12 cellular contexts compared by ENCODE assay signal in genomic region chr17:1391577-1391976, GRCh38. TPM values are rescaled to one million over a fixed set of nuclear protein-coding genes. Genes with fewer than 3 reads are reported as not detected.
DNase-seq lines count a peak whose midpoint lies in the region; ATAC-seq and TF ChIP-seq lines count a peak whose summit lies in the region.
"Had no signal": no experiment of that assay in that cellular context is flagged by ENCODE, and none has a peak within 500 bp of the region (broad histone marks: within the 10 kb centered on the region; RNA-seq: fewer than 3 reads in every experiment).

No MANE protein-coding gene starts in this region.

- no peak overlapping the region for H2AFZ ChIP-seq in GM23338
- no peak overlapping the region for H2AFZ ChIP-seq in PC-9
- no peak overlapping the region for H2AFZ ChIP-seq in hepatocyte

- BruUV-seq in PC-9 (replicated peaks; lab: Mats Ljungman, UMichigan), result no TSS peak

- H3K9me2 ChIP-seq in GM23338 (ENCODE audit: insufficient read depth) (no peaks in the 10 kb centered on the region), PC-9 (ENCODE audit: insufficient read depth) (no peaks in the 10 kb centered on the region), hepatocyte (replicated peaks; ENCODE audit: insufficient read depth) (no peaks in the 10 kb centered on the region)

- H3K4me3 ChIP-seq in GM23338 (no peak overlapping the region), PC-9 (no peak overlapping the region), hepatocyte (no peak overlapping the region), skeletal muscle satellite cell (ENCODE audit: low read length) (no peak overlapping the region)
- H3K4me3 ChIP-seq: MG63 had no signal

- no peak overlapping the region for H3K4me3 Mint-ChIP-seq in GM23338

- H3K9ac ChIP-seq in skeletal muscle satellite cell (ENCODE audit: low read depth, low read length), result no peak overlapping the region

- no peaks in the 10 kb centered on the region for H3K9me3 ChIP-seq in PC-9 (ENCODE audit: insufficient read depth, low read depth)
- H3K9me3 ChIP-seq in hepatocyte (ENCODE audit: low read depth), result no peaks in the 10 kb centered on the region
- no peaks in the 10 kb centered on the region for H3K9me3 ChIP-seq in skeletal muscle satellite cell (replicated peaks; ENCODE audit: low read length)
- H3K9me3 ChIP-seq: MG63, stomach had no signal

- no peaks in the 10 kb centered on the region for H3K27me3 ChIP-seq in GM23338 (ENCODE audit: insufficient read depth)
- H3K27me3 ChIP-seq in PC-9 (ENCODE audit: insufficient read depth, low read depth), result no peaks in the 10 kb centered on the region
- H3K27me3 ChIP-seq in hepatocyte, result no peaks in the 10 kb centered on the region
- no peaks in the 10 kb centered on the region for H3K27me3 ChIP-seq in skeletal muscle satellite cell (ENCODE audit: control insufficient read depth, insufficient read depth, low read length)
- H3K27me3 ChIP-seq: MG63, stomach had no signal

- peaks cover 36% of the 10 kb centered on the region; the same call in 2 of the 3 replicates for H3K36me3 Mint-ChIP-seq in GM23338 (ENCODE audit: low read depth)

- peaks cover 46% of the 10 kb centered on the region for H3K4me1 Mint-ChIP-seq in GM23338

- H3K36me3 ChIP-seq in GM23338 (ENCODE audit: insufficient read depth), result peaks cover 3% of the 10 kb centered on the region; the same call in 1 of the 2 replicates
- peaks cover 35% of the 10 kb centered on the region; the same call in 1 of the 2 replicates for H3K36me3 ChIP-seq in PC-9 (ENCODE audit: low read depth)
- H3K36me3 ChIP-seq in hepatocyte (replicated peaks; ENCODE audit: insufficient read depth, low read depth), result no peaks in the 10 kb centered on the region
- H3K36me3 ChIP-seq in skeletal muscle satellite cell (ENCODE audit: insufficient read depth, low read length), result peaks cover 16% of the 10 kb centered on the region

- TF ChIP-seq CTCF in GM23338 (conservative IDR thresholded peaks at IDR 0.05; ENCODE audit: low read depth in 2 of 2) (no peak), PC-9 (conservative IDR thresholded peaks at IDR 0.05) (no peak), hepatocyte (IDR thresholded peaks at IDR 0.05; ENCODE audit: poor library complexity) (no peak)

- no peak for DNase-seq in GM23338 (ENCODE audit: low spot score)
- no peak for DNase-seq in PC-9
- no peak for DNase-seq in hepatocyte (ENCODE audit: low spot score)
- DNase-seq in iPS-NIHi7 (ENCODE audit: extremely low spot score), result no peak
- DNase-seq in NCI-H1436 (lab: John Stamatoyannopoulos, UW), result no peak
- DNase-seq in retina, result no peak
- DNase-seq: activated CD4-positive, CD25-positive, alpha-beta regulatory T cell; activated T-cell treated with anti-CD3 and anti-CD28 coated beads, Interleukin-2, amount 50 U/mL, for 1 hour; MG63; NCI-H2171; stomach had no signal

- H3K27me3 Mint-ChIP-seq in GM23338 (ENCODE audit: insufficient read depth, low read depth, poor library complexity), result no peaks in the 10 kb centered on the region

- CTCF ChIA-PET in PC-9 (lab: Charles Lee), result interaction anchor here (1.0 kb wide), 1 partner anchor 26 kb away, joined by 4 read pairs; no protein-coding TSS in a partner anchor

- no peak for ATAC-seq in GM23338

- no peaks in the 10 kb centered on the region for H3K9me3 Mint-ChIP-seq in GM23338

- no peak overlapping the region for H3K27ac ChIP-seq in GM23338 (ENCODE audit: low read depth)
- peak overlapping the region; percentile 0; the same call in 1 of the 2 replicates for H3K27ac ChIP-seq in PC-9
- H3K27ac ChIP-seq in hepatocyte, result peak overlapping the region; percentile 47

- peaks cover 96% of the 10 kb centered on the region for H4K20me1 ChIP-seq in GM23338 (replicated peaks; ENCODE audit: insufficient read depth)
- H4K20me1 ChIP-seq in PC-9 (ENCODE audit: insufficient read depth), result peaks cover 99% of the 10 kb centered on the region
- peaks cover 100% of the 10 kb centered on the region for H4K20me1 ChIP-seq in hepatocyte (ENCODE audit: insufficient read depth, poor library complexity, severe bottlenecking)

- H3K4me1 ChIP-seq in GM23338 (ENCODE audit: insufficient read depth) (peaks cover 58% of the 10 kb centered on the region), PC-9 (replicated peaks; ENCODE audit: insufficient read depth) (peaks cover 67% of the 10 kb centered on the region), hepatocyte (ENCODE audit: insufficient read depth) (peaks cover 42% of the 10 kb centered on the region), skeletal muscle satellite cell (ENCODE audit: control insufficient read depth, insufficient read depth, low read length) (peaks cover 63% of the 10 kb centered on the region)

- 93% methylated on average over 9 of the region's 9 CpGs for WGBS in hepatocyte (ENCODE audit: low lambda C conversion rate, missing lambda C conversion rate)

- H3K4me2 ChIP-seq in GM23338 (peak overlapping the region; percentile 2), PC-9 (peak overlapping the region; percentile 11), hepatocyte (peak overlapping the region; percentile 59), skeletal muscle satellite cell (ENCODE audit: low read length) (peak overlapping the region; percentile 68)

- H3F3A ChIP-seq in GM23338 (replicated peaks; ENCODE audit: low read depth) (peaks cover 2% of the 10 kb centered on the region; the same call in 1 of the 2 replicates), PC-9 (ENCODE audit: insufficient read depth, low read depth) (peaks cover 85% of the 10 kb centered on the region)

- POLR2A ChIA-PET in PC-9 (lab: Charles Lee; ENCODE audit: unreplicated experiment), result interaction anchor here (0.6 to 1.1 kb wide), 3 partner anchors 24 to 620 kb away, joined by 4 to 8 read pairs (median 5); no protein-coding TSS in a partner anchor

- intact Hi-C loops in PC-9 (cut with micrococcal nuclease; ENCODE audit: unreplicated experiment), result loop anchor here (10.0 kb wide), 1 partner anchor 63 kb away; the partner anchor contains the start of gene CRK

- H3K79me2 ChIP-seq in GM23338 (replicated peaks; ENCODE audit: insufficient read depth) (peaks cover 100% of the 10 kb centered on the region), PC-9 (ENCODE audit: low read depth) (peaks cover 100% of the 10 kb centered on the region), hepatocyte (peaks cover 100% of the 10 kb centered on the region)

- no peak overlapping the region for H3K27ac Mint-ChIP-seq in GM23338

TF ChIP-seq in GM23338, 12 proteins besides CTCF, POLR2A, EP300 and RAD21:
- no peak for TF ChIP-seq ZNF114 (CRISPR knock-in tag; IDR thresholded peaks at IDR 0.05)

RNA-seq across cellular contexts. Expression of gene YWHAE, which starts 8.4 kb away (rescaled TPM):
- 1,251 and 1,409 TPM in 2 replicates for total RNA-seq in GM23338 (2014; rRNA removed; shearing (Covaris generic))
- 1,271 and 1,283 TPM in 2 replicates for polyA plus RNA-seq in GM23338 (2016; fragmentation: Nextera tagmentation; extraction: Ambion mirVana)
- total RNA-seq in PC-9 (2021), result 841 and 1,140 TPM in 2 replicates
- 566 and 611 TPM in 2 replicates for total RNA-seq in hepatocyte
- 339 and 374 TPM in 2 replicates for polyA plus RNA-seq in hepatocyte
- 623 and 650 TPM in 2 replicates for total RNA-seq in skeletal muscle satellite cell (2012; rRNA removed)

Comparison
In these comparisons a context has a peak if more than half of its experiments do, and no peak if none do; other contexts are left out.
1. H3K4me2 ChIP-seq: peak in every context shown above with its lines; median percentile 68 in skeletal muscle satellite cell; 59 in hepatocyte; 11 in PC-9; 2 in GM23338.